Comparison of ENCODE assay signal across 22 cellular contexts in the genomic region with DNA sequence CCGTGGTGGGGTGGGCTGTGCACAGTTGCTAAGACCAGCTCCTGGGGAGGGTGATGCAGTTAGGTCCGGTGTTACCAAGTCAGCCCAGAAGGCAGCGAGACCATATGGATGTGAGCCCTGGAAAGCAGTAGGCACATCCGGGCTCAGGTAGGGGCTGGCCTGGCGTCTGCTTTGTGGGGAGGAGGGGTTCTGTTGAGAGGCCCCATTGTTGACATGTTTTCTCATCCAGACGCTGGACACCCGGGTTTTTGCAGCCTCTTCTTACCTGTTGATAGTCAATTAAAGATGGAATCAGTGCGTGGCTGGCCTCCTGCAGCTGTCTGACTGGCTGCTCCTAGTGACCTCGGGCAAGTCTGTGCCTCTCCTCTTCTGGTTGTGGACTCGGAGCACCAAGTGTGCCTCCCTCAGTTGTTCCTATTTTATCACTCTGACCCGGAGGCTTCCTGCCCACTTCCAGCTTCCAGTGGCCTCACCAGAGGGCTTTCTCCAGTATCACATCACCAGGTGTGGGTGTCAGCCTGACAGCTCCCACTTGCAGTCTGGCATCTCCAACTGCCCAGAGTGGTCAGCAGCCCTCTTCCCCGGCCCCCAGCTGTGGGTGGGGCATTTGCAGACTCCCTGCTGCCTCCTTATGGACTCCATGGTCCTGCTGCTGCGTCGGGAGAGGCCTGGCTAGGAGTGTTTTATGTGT.
A peak's percentile ranks its signal among the peaks of the same experiment; 100 is the strongest.
DNase-seq lines count a peak whose midpoint lies in the region; ATAC-seq and TF ChIP-seq lines count a peak whose summit lies in the region.
"Had no signal": no experiment of that assay in that cellular context is flagged by ENCODE, and none has a peak within 500 bp of the region (broad histone marks: within the 10 kb centered on the region; RNA-seq: fewer than 3 reads in every experiment).

No MANE protein-coding gene starts in this region.

- TF ChIP-seq CTCF in H9 (conservative IDR thresholded peaks at IDR 0.05), result no peak
- TF ChIP-seq CTCF in RWPE2 (IDR thresholded peaks at IDR 0.05; ENCODE audit: poor library complexity, severe bottlenecking), result no peak

- H3K4me1 ChIP-seq in H9 (ENCODE audit: insufficient read depth, low read length), result peaks cover 3% of the 10 kb centered on the region; the same call in 1 of the 2 replicates
- peaks cover 14% of the 10 kb centered on the region for H3K4me1 ChIP-seq in RWPE2 (ENCODE audit: insufficient read depth, poor library complexity, severe bottlenecking)
- H3K4me1 ChIP-seq in mesenchymal stem cell (ENCODE audit: control insufficient read depth, insufficient read depth, low read depth, low read length), result peaks cover 19% of the 10 kb centered on the region
- H3K4me1 ChIP-seq: Caco-2 had no signal

- no peak overlapping the region for H3K23ac ChIP-seq in H9 (ENCODE audit: insufficient read length, low read depth, low read length)
- no peak overlapping the region for H3K23ac ChIP-seq in mesenchymal stem cell (ENCODE audit: low read length in 2 of 2)

- H3K27me3 Mint-ChIP-seq in H9 (ENCODE audit: low read depth), result no peaks in the 10 kb centered on the region
- H3K27me3 Mint-ChIP-seq: CD4-positive, alpha-beta T cell had no signal

- H4K91ac ChIP-seq in H9 (ENCODE audit: insufficient read length, low read depth, low read length), result no peak overlapping the region
- H4K91ac ChIP-seq in mesenchymal stem cell (ENCODE audit: low read length), result peak overlapping the region; percentile 54

- H3K4ac ChIP-seq in H9 (ENCODE audit: low read depth, low read length) (no peak overlapping the region), mesenchymal stem cell (ENCODE audit: low read depth in 1 of 2, low read length in 2 of 2) (no peak overlapping the region)

- no CpG with 5 or more reads among the region's 14 CpGs for WGBS in H9 (ENCODE audit: extremely low coverage, insufficient read length, low lambda C conversion rate)
- 92% methylated on average over 12 of the region's 14 CpGs for WGBS in mesenchymal stem cell

- peaks cover 0 to 5% of the 10 kb centered on the region in 2 experiments; a peak in 3 of 5 replicates for H3K9me3 Mint-ChIP-seq in H9
- no peaks in the 10 kb centered on the region for H3K9me3 Mint-ChIP-seq in stimulated activated effector memory CD8-positive, alpha-beta T cell treated with anti-CD3 and anti-CD28 coated beads, Interleukin-12 subunit alpha, Interleukin-12 subunit beta, amount 100 ng/mL, for 72 hours

- H3K4me3 ChIP-seq in RWPE2 (ENCODE audit: severe bottlenecking), result no peak overlapping the region
- H3K4me3 ChIP-seq in mesenchymal stem cell (ENCODE audit: insufficient read depth in 1 of 2, low read depth in 1 of 2, low read length in 2 of 2), result no peak overlapping the region
- H3K4me3 ChIP-seq: BLaER1, K562, SK-N-MC had no signal

- H3K4me2 ChIP-seq in H9 (ENCODE audit: insufficient read depth, insufficient read length, low read length) (no peak overlapping the region), mesenchymal stem cell (ENCODE audit: low read length, poor library complexity, severe bottlenecking) (no peak overlapping the region)
- H3K4me2 ChIP-seq: BLaER1 had no signal

- H3K18ac ChIP-seq in H9 (ENCODE audit: insufficient read length, low read depth, low read length), result no peak overlapping the region
- H3K18ac ChIP-seq in mesenchymal stem cell (ENCODE audit: low read depth in 1 of 2, low read length in 2 of 2), result no peak overlapping the region

- no peak overlapping the region for H3K27ac ChIP-seq in H9 (ENCODE audit: insufficient read length, low read depth, low read length)
- peak overlapping the region; percentile 64 for H3K27ac ChIP-seq in RWPE2 (ENCODE audit: poor library complexity, severe bottlenecking)
- no peak overlapping the region for H3K27ac ChIP-seq in mesenchymal stem cell (ENCODE audit: low read length, poor library complexity, severe bottlenecking)
- H3K27ac ChIP-seq: BLaER1, SK-N-MC had no signal

- H3K14ac ChIP-seq in H9 (ENCODE audit: insufficient read depth, low read length) (no peak overlapping the region), mesenchymal stem cell (ENCODE audit: low read length in 2 of 2) (peak overlapping the region in 1 of 2 experiments; percentile 35)

- no peak overlapping the region for H4K8ac ChIP-seq in H9 (replicated peaks; ENCODE audit: insufficient read length, low read depth, low read length)
- H4K8ac ChIP-seq in mesenchymal stem cell (ENCODE audit: low read length), result peak overlapping the region; percentile 19

- no peak overlapping the region for H3K4me3 Mint-ChIP-seq in H9
- no peak overlapping the region for H3K4me3 Mint-ChIP-seq in stimulated activated effector memory CD8-positive, alpha-beta T cell treated with anti-CD3 and anti-CD28 coated beads, Interleukin-12 subunit alpha, Interleukin-12 subunit beta, amount 100 ng/mL, for 72 hours
- H3K4me3 Mint-ChIP-seq: CD4-positive, alpha-beta T cell had no signal

- peaks cover 24 to 25% (median 25%) of the 10 kb centered on the region in 3 experiments for H3K36me3 Mint-ChIP-seq in H9 (ENCODE audit: insufficient read depth in 1 of 3, low read depth in 3 of 3)
- peaks cover 38% of the 10 kb centered on the region for H3K36me3 Mint-ChIP-seq in stimulated activated effector memory CD8-positive, alpha-beta T cell treated with anti-CD3 and anti-CD28 coated beads, Interleukin-12 subunit alpha, Interleukin-12 subunit beta, amount 100 ng/mL, for 72 hours

- H2BK12ac ChIP-seq in H9 (ENCODE audit: insufficient read length, low read depth, low read length), result no peak overlapping the region
- H2BK12ac ChIP-seq in mesenchymal stem cell (ENCODE audit: low read length in 2 of 2), result no peak overlapping the region

- H3K79me2 ChIP-seq in H9 (ENCODE audit: insufficient read depth, low read length), result peaks cover 16% of the 10 kb centered on the region; the same call in 1 of the 2 replicates

- H2BK120ac ChIP-seq in H9 (ENCODE audit: low read depth, low read length, poor library complexity, severe bottlenecking), result no peak overlapping the region
- no peak overlapping the region for H2BK120ac ChIP-seq in mesenchymal stem cell (ENCODE audit: low read depth, low read length)

- H3K79me1 ChIP-seq in H9 (ENCODE audit: insufficient read depth, low read depth, low read length, poor library complexity, severe bottlenecking), result peaks cover 7% of the 10 kb centered on the region
- peaks cover 41% of the 10 kb centered on the region for H3K79me1 ChIP-seq in mesenchymal stem cell (replicated peaks; ENCODE audit: low read length, poor library complexity, severe bottlenecking)

- H4K5ac ChIP-seq in H9 (ENCODE audit: insufficient read length, low read depth, low read length), result no peak overlapping the region

- peaks cover 21% of the 10 kb centered on the region for H3K36me3 ChIP-seq in RWPE2 (ENCODE audit: low read depth)
- peaks cover 23 to 31% of the 10 kb centered on the region in 2 experiments for H3K36me3 ChIP-seq in mesenchymal stem cell (ENCODE audit: control insufficient read depth in 1 of 2, insufficient read depth in 2 of 2, low read depth in 1 of 2, low read length in 2 of 2)

- no peak overlapping the region for H2AK5ac ChIP-seq in H9 (ENCODE audit: insufficient read length, low read length)
- H2AK5ac ChIP-seq in mesenchymal stem cell (ENCODE audit: low read length, severe bottlenecking), result no peak overlapping the region

- H3K23me2 ChIP-seq in H9 (ENCODE audit: insufficient read length, low read depth, low read length, poor library complexity, severe bottlenecking), result no peaks in the 10 kb centered on the region

- ATAC-seq in RWPE2 (ENCODE audit: low read depth) (no peak), HG03432 (IDR thresholded peaks at IDR 0.05; ENCODE audit: unreplicated experiment) (no peak)
- no peak for ATAC-seq in stimulated activated effector memory CD8-positive, alpha-beta T cell treated with anti-CD3 and anti-CD28 coated beads, Interleukin-12 subunit alpha, Interleukin-12 subunit beta, amount 100 ng/mL, for 72 hours
- ATAC-seq: HCT116, K562 had no signal

- H3K27me3 ChIP-seq in H9 (ENCODE audit: insufficient read depth, low read length) (no peaks in the 10 kb centered on the region), RWPE2 (ENCODE audit: insufficient read depth, poor library complexity, severe bottlenecking) (no peaks in the 10 kb centered on the region), mesenchymal stem cell (ENCODE audit: control insufficient read depth in 1 of 2, insufficient read depth in 1 of 2, low read length in 2 of 2) (no peaks in the 10 kb centered on the region)
- H3K27me3 ChIP-seq: BLaER1 had no signal

- no peak overlapping the region for H2BK15ac ChIP-seq in H9 (ENCODE audit: low read depth, low read length)
- no peak overlapping the region for H2BK15ac ChIP-seq in mesenchymal stem cell (ENCODE audit: low read depth, poor library complexity, severe bottlenecking)

- H3K4me1 Mint-ChIP-seq in H9, result peaks cover 24 to 37% of the 10 kb centered on the region in 2 experiments
- H3K4me1 Mint-ChIP-seq in stimulated activated effector memory CD8-positive, alpha-beta T cell treated with anti-CD3 and anti-CD28 coated beads, Interleukin-12 subunit alpha, Interleukin-12 subunit beta, amount 100 ng/mL, for 72 hours, result peaks cover 52% of the 10 kb centered on the region

- H2AFZ ChIP-seq in H9 (ENCODE audit: low read length) (no peak overlapping the region), mesenchymal stem cell (ENCODE audit: low read depth, low read length) (no peak overlapping the region)

- H2BK20ac ChIP-seq in H9 (ENCODE audit: low read depth, low read length, poor library complexity, severe bottlenecking), result no peak overlapping the region

- no peak overlapping the region for H3K56ac ChIP-seq in H9 (ENCODE audit: insufficient read length, low read depth, low read length)

- DNase-seq in H9, result no peak
- no peak for DNase-seq in RWPE2 (ENCODE audit: low spot score)
- no peak for DNase-seq in mesenchymal stem cell
- no peak for DNase-seq in stimulated activated effector memory CD8-positive, alpha-beta T cell treated with anti-CD3 and anti-CD28 coated beads, Interleukin-12 subunit alpha, Interleukin-12 subunit beta, amount 100 ng/mL, for 72 hours (ENCODE audit: low spot score in 2 of 2)
- DNase-seq in DMS53 treated with DMSO at 0.1 percent for 48 hours (lab: John Stamatoyannopoulos, UW; ENCODE audit: unreplicated experiment), result no peak
- DNase-seq in anterior cingulate cortex (lab: John Stamatoyannopoulos, UW), result no peak
- DNase-seq: Caco-2; CD4-positive, alpha-beta T cell; DMS 273 treated with DMSO at 0.1 percent for 48 hours; MM.1S; NCI-H1048; NCI-H1417 treated with DMSO at 0.1 percent for 48 hours; NCI-H187; NCI-H2107; NCI-H446 treated with DMSO at 0.1 percent for 48 hours; NCI-H526 treated with DMSO at 0.1 percent for 48 hours; SHP77 treated with DMSO at 0.1 percent for 48 hours had no signal

- H3T11ph ChIP-seq in H9 (ENCODE audit: low read length), result no peak overlapping the region

- H3K27ac Mint-ChIP-seq in H9, result peak overlapping the region in 2 of 3 experiments; percentile 44 to 83; a peak in 2 of 7 replicates
- H3K27ac Mint-ChIP-seq in stimulated activated effector memory CD8-positive, alpha-beta T cell treated with anti-CD3 and anti-CD28 coated beads, Interleukin-12 subunit alpha, Interleukin-12 subunit beta, amount 100 ng/mL, for 72 hours, result peak overlapping the region; percentile 23
- H3K27ac Mint-ChIP-seq: CD4-positive, alpha-beta T cell had no signal

- H2BK5ac ChIP-seq in H9 (ENCODE audit: insufficient read length, low read length) (no peak overlapping the region), mesenchymal stem cell (ENCODE audit: low read depth, low read length, poor library complexity, severe bottlenecking) (no peak overlapping the region)

- H3K9ac ChIP-seq in H9 (ENCODE audit: extremely low read depth, insufficient read length, low read length), result no peak overlapping the region
- H3K9ac ChIP-seq in mesenchymal stem cell (ENCODE audit: low read length), result no peak overlapping the region
- H3K9ac ChIP-seq: BLaER1 had no signal

- H4K20me1 ChIP-seq in H9 (ENCODE audit: control insufficient read depth, insufficient read depth, insufficient read length), result no peaks in the 10 kb centered on the region

- H3K9me3 ChIP-seq in H9 (ENCODE audit: control insufficient read depth, low read depth, low read length) (no peaks in the 10 kb centered on the region), RWPE2 (ENCODE audit: severe bottlenecking) (no peaks in the 10 kb centered on the region), mesenchymal stem cell (ENCODE audit: control insufficient read depth, low read length) (peaks cover 4% of the 10 kb centered on the region)
